ENCODE assay signal across 17 cellular contexts in genomic region chrX:132001127-132001526, GRCh38. TPM values are rescaled to one million over a fixed set of nuclear protein-coding genes. Genes with fewer than 3 reads are reported as not detected.
A peak's percentile ranks its signal among the peaks of the same experiment; 100 is the strongest.
DNase-seq lines count a peak whose midpoint lies in the region; ATAC-seq and TF ChIP-seq lines count a peak whose summit lies in the region.
"Had no signal": no experiment of that assay in that cellular context is flagged by ENCODE, and none has a peak within 500 bp of the region (broad histone marks: within the 10 kb centered on the region; RNA-seq: fewer than 3 reads in every experiment).

No MANE protein-coding gene starts in this region.

- no peaks in the 10 kb centered on the region for H3F3A ChIP-seq in PC-3 (ENCODE audit: low read length, unreplicated experiment)

- H3K9ac ChIP-seq in PC-3 (ENCODE audit: low read length): no peak overlapping the region
- no peak overlapping the region for H3K9ac ChIP-seq in mammary epithelial cell (ENCODE audit: insufficient read depth, low read length)
- H3K9ac ChIP-seq: BLaER1 had no signal

- TF ChIP-seq CTCF in PC-3 (conservative IDR thresholded peaks at IDR 0.05; ENCODE audit: low read depth, low read length) (no peak), mammary epithelial cell (conservative IDR thresholded peaks at IDR 0.05 in 1 of 2, IDR thresholded peaks at IDR 0.05 in 1 of 2; ENCODE audit: extremely low read depth in 1 of 2, insufficient read depth in 1 of 2, low read depth in 1 of 2, low read length in 2 of 2) (no peak)

- H3K27ac ChIP-seq in PC-3 (ENCODE audit: low read length): peak overlapping the region; percentile 95
- H3K27ac ChIP-seq in mammary epithelial cell (ENCODE audit: insufficient read depth, low read depth, low read length): no peak overlapping the region
- H3K27ac ChIP-seq: BLaER1, tibial nerve had no signal

- 43% methylated on average over 3 of the region's 3 CpGs for WGBS in mammary epithelial cell (ENCODE audit: low coverage, missing lambda C conversion rate)

- H3K79me2 ChIP-seq in PC-3 (ENCODE audit: low read length) (no peaks in the 10 kb centered on the region), mammary epithelial cell (ENCODE audit: insufficient read depth, low read length) (no peaks in the 10 kb centered on the region)

- CTCF ChIA-PET in PC-3 (lab: Charles Lee): no interaction called here
- CTCF ChIA-PET in mammary epithelial cell (lab: Charles Lee; ENCODE audit: low non-redundant PET): no interaction called here

- H3K27ac Mint-ChIP-seq in activated CD4-positive, alpha-beta T cell treated with anti-CD3 and anti-CD28 coated beads, Interleukin-2, amount 10 ng/mL, durations not matched to agents 24 days and 14 days: no peak overlapping the region
- H3K27ac Mint-ChIP-seq: nephron progenitor cell had no signal

- BruUV-seq in PC-3 (replicated peaks; lab: Mats Ljungman, UMichigan): no TSS peak
- BruUV-seq in mammary epithelial cell (replicated peaks; lab: Mats Ljungman, UMichigan): no TSS peak

- H2AFZ ChIP-seq in PC-3 (ENCODE audit: low read length) (no peak overlapping the region), mammary epithelial cell (ENCODE audit: low read depth, low read length) (no peak overlapping the region)

- no peaks in the 10 kb centered on the region for H3K9me3 ChIP-seq in PC-3 (ENCODE audit: low read length)
- H3K9me3 ChIP-seq in mammary epithelial cell (replicated peaks; ENCODE audit: insufficient read depth, low read length): no peaks in the 10 kb centered on the region
- H3K9me3 ChIP-seq: BLaER1, tibial nerve had no signal

- H3K36me3 ChIP-seq in PC-3 (ENCODE audit: low read depth, low read length) (no peaks in the 10 kb centered on the region), mammary epithelial cell (ENCODE audit: insufficient read depth, low read length) (no peaks in the 10 kb centered on the region)
- H3K36me3 ChIP-seq: BLaER1, tibial nerve had no signal

- H4K20me1 ChIP-seq in PC-3 (ENCODE audit: low read length) (no peaks in the 10 kb centered on the region), mammary epithelial cell (ENCODE audit: insufficient read depth, low read length) (no peaks in the 10 kb centered on the region)
- H4K20me1 ChIP-seq: BLaER1 had no signal

- POLR2A ChIA-PET in PC-3 (lab: Charles Lee; ENCODE audit: unreplicated experiment): no interaction called here

- dilution Hi-C loops in mammary epithelial cell (cut with HindIII; ENCODE audit: low sequenced_read_pairs): no loop called here

- peak overlapping the region; percentile 72 for H3K4me2 ChIP-seq in PC-3 (ENCODE audit: low read length)
- H3K4me2 ChIP-seq in mammary epithelial cell (ENCODE audit: insufficient read depth, low read depth, low read length): no peak overlapping the region
- H3K4me2 ChIP-seq: BLaER1 had no signal

- no peaks in the 10 kb centered on the region for H3K27me3 Mint-ChIP-seq in activated CD4-positive, alpha-beta T cell treated with anti-CD3 and anti-CD28 coated beads, Interleukin-2, amount 10 ng/mL, durations not matched to agents 24 days and 14 days

- H3K27me3 ChIP-seq in PC-3 (ENCODE audit: low read length) (no peaks in the 10 kb centered on the region), mammary epithelial cell (ENCODE audit: insufficient read depth, low read length) (no peaks in the 10 kb centered on the region)

- H3K4me1 ChIP-seq in PC-3 (ENCODE audit: insufficient read depth, low read length): peaks cover 22% of the 10 kb centered on the region
- peaks cover 21% of the 10 kb centered on the region for H3K4me1 ChIP-seq in mammary epithelial cell (ENCODE audit: insufficient read depth, low read length)
- H3K4me1 ChIP-seq: BLaER1, tibial nerve had no signal

- intact Hi-C loops in activated CD4-positive, alpha-beta T cell treated with anti-CD3 and anti-CD28 coated beads, Interleukin-2, amount 10 ng/mL, durations not matched to agents 24 days and 14 days (cut with micrococcal nuclease): loop anchor here (2.0 kb wide), 2 partner anchors 14 to 16 kb away; no protein-coding TSS in a partner anchor
- intact Hi-C loops in PC-3 (cut with micrococcal nuclease) (no loop called here), mammary epithelial cell (cut with micrococcal nuclease) (no loop called here)

- DNase-seq in activated CD4-positive, alpha-beta T cell treated with anti-CD3 and anti-CD28 coated beads for 4 hours: peak; percentile 35 to 37
- no peak for DNase-seq in activated CD4-positive, alpha-beta T cell treated with anti-CD3 and anti-CD28 coated beads, Interleukin-2, amount 10 ng/mL, durations not matched to agents 24 days and 14 days
- peak; percentile 91 for DNase-seq in PC-3
- peak; percentile 77 for DNase-seq in mammary epithelial cell
- peak; percentile 28 for DNase-seq in stimulated activated CD4-positive, alpha-beta T cell treated with anti-CD3 and anti-CD28 coated beads, Interleukin-1b, Interleukin-23, amount 100 ng/mL, for 48 hours
- no peak for DNase-seq in NCI-H2196 treated with DMSO at 0.1 percent for 48 hours (lab: John Stamatoyannopoulos, UW; ENCODE audit: unreplicated experiment)
- DNase-seq: GF-D8, HCEC 1CT, KBM-7, kidney, NCI-H2029, nephron progenitor cell, Right ventricle myocardium superior had no signal

- H3K4me3 Mint-ChIP-seq in activated CD4-positive, alpha-beta T cell treated with anti-CD3 and anti-CD28 coated beads, Interleukin-2, amount 10 ng/mL, durations not matched to agents 24 days and 14 days: no peak overlapping the region
- H3K4me3 Mint-ChIP-seq: nephron progenitor cell had no signal

- peak; percentile 96 for ATAC-seq in PC-3
- ATAC-seq in GM19452 (IDR thresholded peaks at IDR 0.05; ENCODE audit: unreplicated experiment): no peak
- no peak for ATAC-seq in GM18858 (IDR thresholded peaks at IDR 0.05; ENCODE audit: unreplicated experiment)

- H3K9me3 Mint-ChIP-seq in activated CD4-positive, alpha-beta T cell treated with anti-CD3 and anti-CD28 coated beads, Interleukin-2, amount 10 ng/mL, durations not matched to agents 24 days and 14 days: peaks cover 4% of the 10 kb centered on the region
- H3K9me3 Mint-ChIP-seq: nephron progenitor cell had no signal

- no peaks in the 10 kb centered on the region for H3K9me2 ChIP-seq in PC-3 (replicated peaks; ENCODE audit: low read length)

- no peaks in the 10 kb centered on the region for H3K36me3 Mint-ChIP-seq in activated CD4-positive, alpha-beta T cell treated with anti-CD3 and anti-CD28 coated beads, Interleukin-2, amount 10 ng/mL, durations not matched to agents 24 days and 14 days (ENCODE audit: low read depth)

- in situ Hi-C loops in mammary epithelial cell (cut with MboI; ENCODE audit: low sequenced_read_pairs in 2 of 2): loop anchor here in 1 of 2 donors (25.0 kb wide), 1 partner anchor 211 kb away; the partner anchor contains the start of gene RAP2C

- peaks cover 16% of the 10 kb centered on the region for H3K4me1 Mint-ChIP-seq in activated CD4-positive, alpha-beta T cell treated with anti-CD3 and anti-CD28 coated beads, Interleukin-2, amount 10 ng/mL, durations not matched to agents 24 days and 14 days

- H3K4me3 ChIP-seq in PC-3 (ENCODE audit: low read length): no peak overlapping the region
- no peak overlapping the region for H3K4me3 ChIP-seq in mammary epithelial cell (replicated peaks in 1 of 3; ENCODE audit: insufficient read depth in 1 of 3, low read depth in 2 of 3, low read length in 3 of 3)
- H3K4me3 ChIP-seq: BLaER1, tibial nerve had no signal

RNA-seq across cellular contexts. Expression of gene STK26, which starts 22.0 kb away (rescaled TPM):
- total RNA-seq in activated CD4-positive, alpha-beta T cell treated with anti-CD3 and anti-CD28 coated beads, Interleukin-2, amount 10 ng/mL, durations not matched to agents 24 days and 14 days: 66.0 and 72.5 TPM in 2 replicates
- total RNA-seq in PC-3 (2014; rRNA removed): 47.4 and 50.7 TPM in 2 replicates
- 10 to 100 TPM; 45.3 to 72.7 TPM for total RNA-seq in mammary epithelial cell
- polyA plus RNA-seq in mammary epithelial cell: 22.0 TPM
- 16.1 TPM for polyA minus RNA-seq in mammary epithelial cell

Comparison
In these comparisons a context has a peak if more than half of its experiments do, and no peak if none do; other contexts are left out.
1. DNase-seq: peak in activated CD4-positive, alpha-beta T cell treated with anti-CD3 and anti-CD28 coated beads for 4 hours (2 of 2), PC-3 (single experiment), mammary epithelial cell (single experiment) and stimulated activated CD4-positive, alpha-beta T cell treated with anti-CD3 and anti-CD28 coated beads, Interleukin-1b, Interleukin-23, amount 100 ng/mL, for 48 hours (single experiment); none in activated CD4-positive, alpha-beta T cell treated with anti-CD3 and anti-CD28 coated beads, Interleukin-2, amount 10 ng/mL, durations not matched to agents 24 days and 14 days (single experiment) and NCI-H2196 treated with DMSO at 0.1 percent for 48 hours (single experiment).